Comparison of ENCODE assay signal across 11 cellular contexts in genomic region chr20:33437141-33437911, GRCh38. TPM values are rescaled to one million over a fixed set of nuclear protein-coding genes. Genes with fewer than 3 reads are reported as not detected.
DNase-seq lines count a peak whose midpoint lies in the region; ATAC-seq lines count a peak whose summit lies in the region.
"Had no signal": no experiment of that assay in that cellular context is flagged by ENCODE, and none has a peak within 500 bp of the region (broad histone marks: within the 10 kb centered on the region; RNA-seq: fewer than 3 reads in every experiment).

No MANE protein-coding gene starts in this region.

- H3K4me1 ChIP-seq in adipocyte (ENCODE audit: control insufficient read depth, insufficient read depth, low read length), result peaks cover 56% of the 10 kb centered on the region

- H3K36me3 ChIP-seq in adipocyte (ENCODE audit: control insufficient read depth, insufficient read depth, low read length, severe bottlenecking), result peaks cover 16% of the 10 kb centered on the region

- H3K9ac ChIP-seq in adipocyte (ENCODE audit: low read length), result no peak overlapping the region

- in situ Hi-C loops in ACHN (cut with HindIII; ENCODE audit: low pct_ligation_motif_present, low pct_unique_long_range_greater_than_20kb, low sequenced_read_pairs), result no loop called here

- no peaks in the 10 kb centered on the region for H3K27me3 ChIP-seq in adipocyte (replicated peaks; ENCODE audit: control insufficient read depth, insufficient read depth, low read length)

- no peaks in the 10 kb centered on the region for H3K9me3 ChIP-seq in adipocyte (ENCODE audit: control insufficient read depth, low read length)

- DNase-seq in ACHN, result peak; percentile 12
- DNase-seq in adipocyte (ENCODE audit: low read depth), result peak; percentile 49
- peak in 39 of 42 donors; percentile 20 to 79 (median 45) for DNase-seq in head of caudate nucleus
- DNase-seq in occipital lobe (lab: John Stamatoyannopoulos, UW), result peak; percentile 22
- no peak for DNase-seq in activated CD8-positive, alpha-beta memory T cell treated with anti-CD3 and anti-CD28 coated beads, Interleukin-2, amount 50 U/mL, for 4 hours
- DNase-seq: H7, NCI-H2029 treated with DMSO at 0.1 percent for 48 hours, T1000 had no signal

- ATAC-seq in GM18907 (IDR thresholded peaks at IDR 0.05; ENCODE audit: unreplicated experiment) (no peak), HG02981 (IDR thresholded peaks at IDR 0.05; ENCODE audit: unreplicated experiment) (no peak), GM18909 (IDR thresholded peaks at IDR 0.05; ENCODE audit: poor library complexity, unreplicated experiment) (no peak)

- H3K4me3 ChIP-seq in adipocyte (ENCODE audit: low read length), result no peak overlapping the region

- intact Hi-C loops in head of caudate nucleus (cut with DNase I), result no loop called here

RNA-seq across cellular contexts. Expression of gene SNTA1, which starts 6.2 kb away (rescaled TPM):
- total RNA-seq in occipital lobe, result 15.6 TPM

RNA-seq across cellular contexts. Expression of gene CDK5RAP1, which starts 36.0 kb away (rescaled TPM):
- 20.4 TPM for total RNA-seq in occipital lobe

RNA-seq across cellular contexts. Expression of gene CBFA2T2, which starts 52.6 kb away (rescaled TPM):
- 24.3 TPM for total RNA-seq in occipital lobe
